Comparison of ENCODE assay signal across 10 cellular contexts in the genomic region with DNA sequence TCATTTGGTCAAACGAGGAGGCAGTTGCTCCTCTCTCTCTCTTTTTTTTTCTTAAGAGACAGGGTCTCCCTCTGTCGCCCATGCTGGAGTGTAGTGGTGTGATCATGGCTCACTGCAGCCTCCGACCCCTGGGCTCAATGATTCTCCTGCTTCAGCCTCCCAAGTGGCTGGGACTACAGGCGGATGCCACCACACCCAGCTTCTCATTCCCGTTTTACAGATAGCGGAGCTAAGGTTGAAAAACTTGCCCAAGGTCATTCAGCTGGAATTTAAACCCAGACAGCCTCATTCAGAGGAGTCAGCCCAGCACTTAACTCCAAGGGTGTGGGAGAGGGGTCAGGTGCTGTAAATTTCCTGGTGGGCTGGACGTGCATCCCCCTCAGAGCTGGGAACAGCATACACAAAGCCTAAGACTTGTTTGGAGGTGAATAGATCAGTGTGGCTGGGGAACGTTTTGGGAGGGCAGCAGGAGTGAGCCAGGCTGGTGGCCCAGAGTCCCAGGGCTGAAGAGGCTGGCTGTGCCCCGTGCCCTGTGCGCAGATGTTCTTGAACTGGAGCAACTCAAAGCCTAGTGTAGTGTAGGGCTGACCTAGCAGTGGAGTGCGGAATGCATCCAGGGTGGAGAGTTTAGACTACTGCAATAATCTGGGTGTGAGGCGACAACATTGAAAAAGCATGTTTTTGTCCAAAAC. TPM values are rescaled to one million over a fixed set of nuclear protein-coding genes. Genes with fewer than 3 reads are reported as not detected.
DNase-seq lines count a peak whose midpoint lies in the region; ATAC-seq and TF ChIP-seq lines count a peak whose summit lies in the region.
"Had no signal": no experiment of that assay in that cellular context is flagged by ENCODE, and none has a peak within 500 bp of the region (broad histone marks: within the 10 kb centered on the region; RNA-seq: fewer than 3 reads in every experiment).

No MANE protein-coding gene starts in this region.

- H3K9me3 ChIP-seq in effector memory CD4-positive, alpha-beta T cell (ENCODE audit: control insufficient read depth, low read length) = no peaks in the 10 kb centered on the region
- no peaks in the 10 kb centered on the region for H3K9me3 ChIP-seq in muscle layer of colon (ENCODE audit: low read length)
- no peaks in the 10 kb centered on the region for H3K9me3 ChIP-seq in thoracic aorta
- H3K9me3 ChIP-seq in neuronal stem cell (replicated peaks in 1 of 2; ENCODE audit: control insufficient read depth in 2 of 2, insufficient read depth in 1 of 2, low read depth in 1 of 2, low read length in 2 of 2) = no peaks in the 10 kb centered on the region

- no peak overlapping the region for H2BK15ac ChIP-seq in neuronal stem cell (ENCODE audit: low read length)

- H3K79me1 ChIP-seq in neuronal stem cell (ENCODE audit: low read depth, low read length) = no peaks in the 10 kb centered on the region

- H3K27me3 Mint-ChIP-seq in T-cell = peaks cover 55 to 61% of the 10 kb centered on the region in 2 donors

- no CpG with 5 or more reads among the region's 12 CpGs for WGBS in neuronal stem cell (ENCODE audit: extremely low coverage in 2 of 2, insufficient read length in 2 of 2, insufficient replicate concordance in 1 of 2), 2 donors

- no peak overlapping the region for H4K91ac ChIP-seq in neuronal stem cell (ENCODE audit: low read depth, low read length, poor library complexity)

- H3K36me3 Mint-ChIP-seq in T-cell = no peaks in the 10 kb centered on the region

- H3K4me3 Mint-ChIP-seq in T-cell = peak overlapping the region; percentile 22 to 81 (median 54)

- POLR2A ChIA-PET in T-cell (lab: Charles Lee) = no interaction called here

- H2BK12ac ChIP-seq in neuronal stem cell (ENCODE audit: low read length) = no peak overlapping the region

- no peak for TF ChIP-seq CTCF in thoracic aorta (IDR thresholded peaks at IDR 0.05)

- H3K4me3 ChIP-seq in effector memory CD4-positive, alpha-beta T cell (ENCODE audit: insufficient read depth, low read depth, low read length, poor library complexity, severe bottlenecking) = peak overlapping the region; percentile 64
- H3K4me3 ChIP-seq in muscle layer of colon (ENCODE audit: low read depth in 1 of 2, low read length in 2 of 2) (peak overlapping the region in 1 of 2 donors; percentile 80), thoracic aorta (peak overlapping the region; percentile 95), neuronal stem cell (ENCODE audit: low read length in 2 of 2) (no peak overlapping the region)

- peaks cover 18% of the 10 kb centered on the region for H3K4me1 ChIP-seq in effector memory CD4-positive, alpha-beta T cell (ENCODE audit: control insufficient read depth, insufficient read depth, low read length, poor library complexity, severe bottlenecking)
- H3K4me1 ChIP-seq in muscle layer of colon (ENCODE audit: insufficient read depth, low read length) (peaks cover 23% of the 10 kb centered on the region), thoracic aorta (ENCODE audit: control insufficient read depth in 1 of 2, low read depth in 2 of 2) (peaks cover 34 to 52% of the 10 kb centered on the region in 2 donors), neuronal stem cell (ENCODE audit: control insufficient read depth in 2 of 2, insufficient read depth in 1 of 2, low read depth in 1 of 2, low read length in 2 of 2) (peaks cover 5 to 13% of the 10 kb centered on the region in 2 donors)

- CTCF ChIA-PET in T-cell (lab: Charles Lee) = no interaction called here

- no peak overlapping the region for H2BK120ac ChIP-seq in neuronal stem cell (ENCODE audit: low read depth, low read length)

- no peak overlapping the region for H3K14ac ChIP-seq in neuronal stem cell (ENCODE audit: low read length)

- H3K27me3 ChIP-seq in effector memory CD4-positive, alpha-beta T cell (replicated peaks; ENCODE audit: control insufficient read depth, insufficient read depth, low read length, poor library complexity, severe bottlenecking) = peaks cover 31% of the 10 kb centered on the region
- H3K27me3 ChIP-seq in muscle layer of colon (ENCODE audit: control insufficient read depth in 1 of 2, insufficient read depth in 2 of 2, low read length in 2 of 2) (no peaks in the 10 kb centered on the region), thoracic aorta (replicated peaks; ENCODE audit: insufficient read depth) (no peaks in the 10 kb centered on the region), neuronal stem cell (ENCODE audit: control insufficient read depth in 3 of 3, insufficient read depth in 3 of 3, low read depth in 1 of 3, low read length in 3 of 3) (peaks cover 11 to 59% (median 14%) of the 10 kb centered on the region in 3 experiments)

- no peak overlapping the region for H2AFZ ChIP-seq in neuronal stem cell (ENCODE audit: low read length)

- H3K9ac ChIP-seq in muscle layer of colon (ENCODE audit: low read length) (peak overlapping the region; percentile 75), neuronal stem cell (ENCODE audit: low read depth, low read length, poor library complexity) (no peak overlapping the region)

- H3K18ac ChIP-seq in neuronal stem cell (ENCODE audit: low read length) = no peak overlapping the region

- H4K8ac ChIP-seq in neuronal stem cell (ENCODE audit: low read depth, low read length) = no peak overlapping the region

- no peak overlapping the region for H3K4me2 ChIP-seq in neuronal stem cell (ENCODE audit: insufficient read depth, low read length, poor library complexity, severe bottlenecking)

- DNase-seq in T-cell = no peak
- no peak for DNase-seq in effector memory CD4-positive, alpha-beta T cell
- DNase-seq in thoracic aorta (ENCODE audit: low spot score) = no peak
- no peak for DNase-seq in neuronal stem cell (ENCODE audit: low spot score)
- DNase-seq in hippocampal formation (lab: John Stamatoyannopoulos, UW) = no peak
- DNase-seq: NCI-H2227 treated with DMSO at 0.1 percent for 48 hours had no signal

- peaks cover 14 to 22% (median 19%) of the 10 kb centered on the region in 3 donors for H3K4me1 Mint-ChIP-seq in T-cell

- H2AK5ac ChIP-seq in neuronal stem cell (ENCODE audit: low read depth, low read length) = no peak overlapping the region

- no peak for ATAC-seq in T-cell (replicated peaks in 1 of 4)
- no peak for ATAC-seq in thoracic aorta (ENCODE audit: insufficient number of reproducible peaks, low FRiP score, low read depth)
- ATAC-seq in HG02884 (IDR thresholded peaks at IDR 0.05; ENCODE audit: unreplicated experiment) = no peak

- no peak overlapping the region for H3K27ac Mint-ChIP-seq in T-cell

- no peaks in the 10 kb centered on the region for H3K36me3 ChIP-seq in effector memory CD4-positive, alpha-beta T cell (ENCODE audit: control insufficient read depth, insufficient read depth, low read length)
- H3K36me3 ChIP-seq in muscle layer of colon (ENCODE audit: insufficient read depth, low read length) = no peaks in the 10 kb centered on the region
- no peaks in the 10 kb centered on the region for H3K36me3 ChIP-seq in thoracic aorta
- H3K36me3 ChIP-seq in neuronal stem cell (replicated peaks in 1 of 2; ENCODE audit: control insufficient read depth in 2 of 2, insufficient read depth in 2 of 2, low read length in 2 of 2) = no peaks in the 10 kb centered on the region

- no peak overlapping the region for H3K27ac ChIP-seq in effector memory CD4-positive, alpha-beta T cell (ENCODE audit: insufficient read depth, low read length, poor library complexity, severe bottlenecking)
- H3K27ac ChIP-seq in muscle layer of colon (ENCODE audit: low read depth, low read length) (peak overlapping the region; percentile 77), thoracic aorta (peak overlapping the region; percentile 94), neuronal stem cell (replicated peaks; ENCODE audit: low read length) (no peak overlapping the region)

- no peak overlapping the region for H3K23ac ChIP-seq in neuronal stem cell (ENCODE audit: low read depth, low read length, poor library complexity)

- no peak overlapping the region for H3K4ac ChIP-seq in neuronal stem cell (ENCODE audit: low read length)

- H3K9me3 Mint-ChIP-seq in T-cell = no peaks in the 10 kb centered on the region

- H2BK5ac ChIP-seq in neuronal stem cell (ENCODE audit: low read length) = no peak overlapping the region

RNA-seq across cellular contexts. Expression of gene HTRA1, which starts 2.3 kb away (rescaled TPM):
- total RNA-seq in T-cell (under 1 TPM in 3 of 5 donors, not detected in 2; 0.51 to 0.56 (median 0.55) TPM), thoracic aorta (100 to 1,000 TPM; 282 to 473 TPM)
- 9.0 TPM for polyA plus RNA-seq in neuronal stem cell (2013, experiment 1 of 2)
- polyA plus RNA-seq in neuronal stem cell (2013, experiment 2 of 2) = 8.8 TPM

RNA-seq across cellular contexts. Expression of gene ARMS2, which starts 9.2 kb away (rescaled TPM):
- total RNA-seq in T-cell (not detected), thoracic aorta (not detected)
- polyA plus RNA-seq in neuronal stem cell (2013, experiment 1 of 2) = not detected
- polyA plus RNA-seq in neuronal stem cell (2013, experiment 2 of 2) = not detected
- total RNA-seq: HT1080, lung microvascular endothelial cell had no signal

Comparison
In these comparisons a context has a peak if more than half of its experiments do, and no peak if none do; other contexts are left out.
1. H3K27ac ChIP-seq: peak in muscle layer of colon (single experiment) and thoracic aorta (2 of 2); none in effector memory CD4-positive, alpha-beta T cell (single experiment) and neuronal stem cell (single experiment).
2. H3K4me3 ChIP-seq: peak in effector memory CD4-positive, alpha-beta T cell (single experiment) and thoracic aorta (single experiment); none in neuronal stem cell (0 of 2).
3. RNA of gene HTRA1, which starts 2.3 kb away (total RNA-seq): 282 to 473 TPM in thoracic aorta; 0.51 to 0.56 TPM in T-cell; every median in the first group is over 100 times any median in the second.